ENCODE assay signal across 8 cellular contexts in the genomic region with DNA sequence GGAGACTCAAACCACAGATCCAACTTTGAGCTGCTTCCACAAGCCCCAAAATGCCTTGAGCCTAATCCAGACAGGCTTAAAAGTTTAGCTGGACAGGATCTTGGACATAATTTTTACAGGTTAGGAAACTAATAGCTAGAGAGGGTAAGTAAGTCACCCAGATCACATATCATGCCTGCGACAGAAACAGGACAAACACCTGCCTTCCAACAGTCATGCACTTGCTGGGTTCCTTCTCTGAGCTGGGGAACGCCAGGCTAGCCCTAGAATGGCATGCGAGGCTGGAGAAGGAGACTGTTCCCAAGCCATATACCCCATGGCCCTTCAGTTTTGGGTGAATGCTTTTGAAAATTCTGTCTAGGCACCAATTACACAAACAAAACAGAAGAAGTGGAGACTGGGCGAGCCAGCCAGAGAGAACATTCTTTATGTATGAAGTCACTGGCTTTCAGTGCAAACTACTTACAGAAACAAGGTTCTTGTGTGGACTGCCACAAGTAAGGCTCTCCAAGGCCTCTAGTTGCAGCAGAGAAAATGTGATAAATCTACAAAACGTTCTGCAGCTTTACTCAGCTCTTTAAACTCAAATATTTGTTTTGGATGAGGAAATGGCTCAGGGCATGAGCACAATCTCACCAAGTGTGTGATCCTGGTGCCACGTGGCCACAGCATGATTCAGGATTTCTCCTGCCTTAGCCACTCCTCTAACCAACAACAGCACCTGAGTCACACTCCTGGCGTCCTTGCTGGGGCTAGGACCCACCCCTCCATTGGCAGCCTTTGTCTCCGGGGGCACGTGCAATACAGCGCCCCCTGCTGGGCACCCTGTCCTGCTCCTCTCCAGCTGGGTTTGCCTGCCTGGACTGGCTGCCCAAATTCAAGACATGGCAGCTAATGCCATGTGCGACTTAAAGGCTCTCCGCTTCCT.
DNase-seq lines count a peak whose midpoint lies in the region; ATAC-seq, FAIRE-seq and TF ChIP-seq lines count a peak whose summit lies in the region.

No MANE protein-coding gene starts in this region.

- H4K20me1 ChIP-seq in GM12878 (ENCODE audit: control insufficient read depth, insufficient read depth) = no peaks in the 10 kb centered on the region

- H3K79me2 ChIP-seq in GM12878 (ENCODE audit: control insufficient read depth, insufficient read depth, low read length) = no peaks in the 10 kb centered on the region

- no TSS peak for BruUV-seq in GM12878 (replicated peaks; lab: Mats Ljungman, UMichigan)

- no peaks in the 10 kb centered on the region for H3K36me3 ChIP-seq in GM12878 (ENCODE audit: control insufficient read depth in 2 of 2, insufficient read depth in 2 of 2, low read length in 1 of 2)

- RAD21 ChIA-PET in GM12878 (lab: Charles Lee; ENCODE audit: unreplicated experiment) = interaction anchor here (0.6 to 4.3 kb wide), 7 partner anchors 11 to 317 kb away, joined by 3 to 73 read pairs (median 8); no protein-coding TSS in a partner anchor

- peak overlapping the region; percentile 1; the same call in 1 of the 2 replicates for H2AFZ ChIP-seq in GM12878 (ENCODE audit: control insufficient read depth, low read depth, low read length)

- 40% methylated on average over 12 of the region's 12 CpGs for WGBS in GM12878 (ENCODE audit: insufficient coverage, insufficient replicate concordance, low lambda C conversion rate, missing lambda C conversion rate)

- no peak for FAIRE-seq in GM12878 (lab: Jason Lieb, UNC)

- peak; percentile 49 to 89 (median 89) for TF ChIP-seq CTCF in GM12878 (IDR thresholded peaks at IDR 0.05 in 2 of 3, conservative IDR thresholded peaks at IDR 0.05 in 1 of 3; ENCODE audit: control insufficient read depth in 2 of 3, extremely low read depth in 1 of 3, insufficient read depth in 1 of 3, low read depth in 3 of 3, low read length in 3 of 3)

- POLR2A ChIA-PET in GM12878 (lab: Charles Lee) = interaction anchor here (1.6 kb wide), 1 partner anchor 16 kb away, joined by 5 read pairs; no protein-coding TSS in a partner anchor

- H3K27ac ChIP-seq in GM12878 (ENCODE audit: control insufficient read depth, insufficient read depth) = no peak overlapping the region

- H3K9ac ChIP-seq in GM12878 (ENCODE audit: control insufficient read depth, insufficient read depth, low read length) = no peak overlapping the region

- no peak for TF ChIP-seq POLR2A in GM12878 (IDR thresholded peaks at IDR 0.05; ENCODE audit: low read depth, low read length)

- in situ Hi-C loops in GM12878 (cut with MboI) = loop anchor here (5.0 kb wide), 1 partner anchor 152 kb away; no protein-coding TSS in a partner anchor

- TF ChIP-seq RAD21 in GM12878 (IDR thresholded peaks at IDR 0.05; ENCODE audit: insufficient read depth, low read depth, low read length) = peak; percentile 58

- intact Hi-C loops in GM12878 (cut with micrococcal nuclease; ENCODE audit: unreplicated experiment) = loop anchor here (5.0 kb wide), 2 partner anchors 77 to 152 kb away; no protein-coding TSS in a partner anchor

- no peaks in the 10 kb centered on the region for H3K27me3 ChIP-seq in GM12878 (replicated peaks in 1 of 2; ENCODE audit: control insufficient read depth in 2 of 2, insufficient read depth in 2 of 2, low read length in 1 of 2)

- no peak overlapping the region for H3K4me2 ChIP-seq in GM12878 (ENCODE audit: control insufficient read depth, insufficient read depth)

- no peaks in the 10 kb centered on the region for H3K9me3 ChIP-seq in GM12878 (replicated peaks; ENCODE audit: control insufficient read depth, insufficient read depth, low read length)

- CTCF ChIA-PET in GM12878 (lab: Yijun Ruan, JAX) = interaction anchor here (0.6 to 11.6 kb wide), 48 partner anchors 10 to 416 kb away, joined by 3 to 225 read pairs (median 4); partner anchors contain the start of gene UBL3

- H3K4me3 ChIP-seq in GM12878 = no peak overlapping the region

- SMC1A ChIA-PET in GM12878 (lab: Charles Lee; ENCODE audit: uncharacterized antibody, unreplicated experiment) = interaction anchor here (0.6 to 9.1 kb wide), 17 partner anchors 9 to 196 kb away, joined by 3 to 119 read pairs (median 3); no protein-coding TSS in a partner anchor

- no peak for TF ChIP-seq EP300 in GM12878 (IDR thresholded peaks at IDR 0.05; ENCODE audit: borderline replicate concordance in 1 of 2, control insufficient read depth in 1 of 2, low read depth in 2 of 2, low read length in 2 of 2)

- peak; percentile 89 for ATAC-seq in GM12878
- no peak for ATAC-seq in HG03039 (IDR thresholded peaks at IDR 0.05; ENCODE audit: unreplicated experiment)
- ATAC-seq in HG03108 (IDR thresholded peaks at IDR 0.05; ENCODE audit: unreplicated experiment) = no peak

- peak; percentile 89 for DNase-seq in DMS153 (lab: John Stamatoyannopoulos, UW)
- peak; percentile 68 for DNase-seq in HuH-7 (ENCODE audit: low spot score)
- peak; percentile 17 to 57 (median 25) for DNase-seq in T-helper 1 cell
- no peak for DNase-seq in GM12878 (ENCODE audit: low read depth, low spot score)
- DNase-seq in iPS-NIHi7 (ENCODE audit: extremely low spot score) = peak; percentile 94
- DNase-seq in smooth muscle cell of the brain vasculature (ENCODE audit: low read depth, low spot score) = peak; percentile 72

- H3K4me1 ChIP-seq in GM12878 (ENCODE audit: control insufficient read depth, insufficient read depth, low read length) = peaks cover 5% of the 10 kb centered on the region; the same call in 1 of the 2 replicates

TF ChIP-seq in GM12878, 131 proteins besides CTCF, POLR2A, EP300 and RAD21 (continues in another document):
- TF ChIP-seq CREM (IDR thresholded peaks at IDR 0.05; ENCODE audit: low read depth) (no peak), GABPA (IDR thresholded peaks at IDR 0.05; ENCODE audit: low read depth) (no peak), NR2C2 (IDR thresholded peaks at IDR 0.05; ENCODE audit: borderline replicate concordance, control insufficient read depth, insufficient read length, low read depth) (no peak), ZNF24 (IDR thresholded peaks at IDR 0.05) (no peak), BCL11A (IDR thresholded peaks at IDR 0.05; ENCODE audit: low read depth, low read length) (no peak), CEBPB (IDR thresholded peaks at IDR 0.05; ENCODE audit: borderline replicate concordance in 1 of 2, low read depth in 2 of 2, low read length in 2 of 2) (no peak), ZNF274 (IDR thresholded peaks at IDR 0.05; ENCODE audit: insufficient read depth, insufficient read length) (no peak), POLR2AphosphoS2 (IDR thresholded peaks at IDR 0.05; ENCODE audit: low read depth, low read length) (no peak), YY1 (IDR thresholded peaks at IDR 0.05; ENCODE audit: low read depth, low read length) (peak; percentile 34; the same call in 1 of the 2 replicates), SMARCA5 (IDR thresholded peaks at IDR 0.05) (no peak), IKZF1 (conservative IDR thresholded peaks at IDR 0.05) (no peak), EZH2 (IDR thresholded peaks at IDR 0.05; ENCODE audit: borderline replicate concordance, control insufficient read depth, low read depth, low read length) (no peak), STAT3 (IDR thresholded peaks at IDR 0.05; ENCODE audit: low read depth, low read length) (no peak), NRF1 (conservative IDR thresholded peaks at IDR 0.05; ENCODE audit: low read depth, low read length) (no peak), DPF2 (IDR thresholded peaks at IDR 0.05) (no peak)
- TF ChIP-seq, protein P1, sequence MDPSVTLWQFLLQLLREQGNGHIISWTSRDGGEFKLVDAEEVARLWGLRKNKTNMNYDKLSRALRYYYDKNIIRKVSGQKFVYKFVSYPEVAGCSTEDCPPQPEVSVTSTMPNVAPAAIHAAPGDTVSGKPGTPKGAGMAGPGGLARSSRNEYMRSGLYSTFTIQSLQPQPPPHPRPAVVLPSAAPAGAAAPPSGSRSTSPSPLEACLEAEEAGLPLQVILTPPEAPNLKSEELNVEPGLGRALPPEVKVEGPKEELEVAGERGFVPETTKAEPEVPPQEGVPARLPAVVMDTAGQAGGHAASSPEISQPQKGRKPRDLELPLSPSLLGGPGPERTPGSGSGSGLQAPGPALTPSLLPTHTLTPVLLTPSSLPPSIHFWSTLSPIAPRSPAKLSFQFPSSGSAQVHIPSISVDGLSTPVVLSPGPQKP (IDR thresholded peaks at IDR 0.05; ENCODE audit: low read depth, low read length) = no peak
- TF ChIP-seq, protein P2, sequence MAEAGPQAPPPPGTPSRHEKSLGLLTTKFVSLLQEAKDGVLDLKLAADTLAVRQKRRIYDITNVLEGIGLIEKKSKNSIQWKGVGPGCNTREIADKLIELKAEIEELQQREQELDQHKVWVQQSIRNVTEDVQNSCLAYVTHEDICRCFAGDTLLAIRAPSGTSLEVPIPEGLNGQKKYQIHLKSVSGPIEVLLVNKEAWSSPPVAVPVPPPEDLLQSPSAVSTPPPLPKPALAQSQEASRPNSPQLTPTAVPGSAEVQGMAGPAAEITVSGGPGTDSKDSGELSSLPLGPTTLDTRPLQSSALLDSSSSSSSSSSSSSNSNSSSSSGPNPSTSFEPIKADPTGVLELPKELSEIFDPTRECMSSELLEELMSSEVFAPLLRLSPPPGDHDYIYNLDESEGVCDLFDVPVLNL (IDR thresholded peaks at IDR 0.05; ENCODE audit: low read depth, low read length) = no peak
- TF ChIP-seq, protein P3, sequence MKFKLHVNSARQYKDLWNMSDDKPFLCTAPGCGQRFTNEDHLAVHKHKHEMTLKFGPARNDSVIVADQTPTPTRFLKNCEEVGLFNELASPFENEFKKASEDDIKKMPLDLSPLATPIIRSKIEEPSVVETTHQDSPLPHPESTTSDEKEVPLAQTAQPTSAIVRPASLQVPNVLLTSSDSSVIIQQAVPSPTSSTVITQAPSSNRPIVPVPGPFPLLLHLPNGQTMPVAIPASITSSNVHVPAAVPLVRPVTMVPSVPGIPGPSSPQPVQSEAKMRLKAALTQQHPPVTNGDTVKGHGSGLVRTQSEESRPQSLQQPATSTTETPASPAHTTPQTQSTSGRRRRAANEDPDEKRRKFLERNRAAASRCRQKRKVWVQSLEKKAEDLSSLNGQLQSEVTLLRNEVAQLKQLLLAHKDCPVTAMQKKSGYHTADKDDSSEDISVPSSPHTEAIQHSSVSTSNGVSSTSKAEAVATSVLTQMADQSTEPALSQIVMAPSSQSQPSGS (IDR thresholded peaks at IDR 0.05; ENCODE audit: low read length) = no peak
